In the genomic region with DNA sequence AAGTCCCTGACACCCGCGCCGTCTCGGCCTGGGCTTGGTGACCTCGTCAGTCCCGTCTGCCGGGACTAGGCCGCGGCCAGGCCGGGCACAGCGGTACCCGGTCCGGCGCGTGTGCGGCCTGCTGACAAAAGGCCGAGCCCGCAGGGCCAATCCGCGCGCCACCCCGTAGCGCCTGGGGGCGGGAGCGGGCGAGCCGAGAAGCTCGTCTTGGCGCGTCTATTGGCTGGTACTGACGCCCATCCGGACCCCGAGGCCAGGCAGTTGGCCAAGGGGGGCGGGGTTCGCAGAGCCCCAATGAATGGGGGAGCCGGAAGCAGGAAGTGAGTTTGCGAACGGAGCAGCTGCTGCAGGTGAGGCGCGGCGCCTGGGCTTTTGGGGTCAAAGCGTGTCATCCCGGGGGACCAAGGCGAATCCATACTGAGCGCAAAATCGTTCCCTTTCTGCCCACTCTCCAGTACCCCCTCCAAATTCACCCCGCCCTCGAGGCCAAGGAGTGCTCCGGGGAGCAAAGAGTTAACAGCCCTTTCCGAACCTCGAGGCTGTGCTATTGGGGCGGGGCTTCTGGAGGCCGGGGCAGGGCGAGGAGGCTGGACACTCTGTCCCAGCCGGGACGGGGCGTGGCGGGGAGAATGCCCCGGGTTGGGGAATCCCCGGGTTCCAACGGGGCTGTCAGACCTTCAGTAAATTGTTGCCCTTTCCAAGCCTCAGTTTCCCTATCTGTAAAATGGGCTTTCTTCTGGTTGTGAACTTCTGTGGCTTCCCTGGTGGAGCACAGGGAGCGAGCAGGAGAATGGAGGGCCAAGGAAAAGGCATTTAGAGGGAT, we compare ENCODE assay signal across 1 cellular context.
TF ChIP-seq lines count a peak whose summit lies in the region.

A gene with protein sequence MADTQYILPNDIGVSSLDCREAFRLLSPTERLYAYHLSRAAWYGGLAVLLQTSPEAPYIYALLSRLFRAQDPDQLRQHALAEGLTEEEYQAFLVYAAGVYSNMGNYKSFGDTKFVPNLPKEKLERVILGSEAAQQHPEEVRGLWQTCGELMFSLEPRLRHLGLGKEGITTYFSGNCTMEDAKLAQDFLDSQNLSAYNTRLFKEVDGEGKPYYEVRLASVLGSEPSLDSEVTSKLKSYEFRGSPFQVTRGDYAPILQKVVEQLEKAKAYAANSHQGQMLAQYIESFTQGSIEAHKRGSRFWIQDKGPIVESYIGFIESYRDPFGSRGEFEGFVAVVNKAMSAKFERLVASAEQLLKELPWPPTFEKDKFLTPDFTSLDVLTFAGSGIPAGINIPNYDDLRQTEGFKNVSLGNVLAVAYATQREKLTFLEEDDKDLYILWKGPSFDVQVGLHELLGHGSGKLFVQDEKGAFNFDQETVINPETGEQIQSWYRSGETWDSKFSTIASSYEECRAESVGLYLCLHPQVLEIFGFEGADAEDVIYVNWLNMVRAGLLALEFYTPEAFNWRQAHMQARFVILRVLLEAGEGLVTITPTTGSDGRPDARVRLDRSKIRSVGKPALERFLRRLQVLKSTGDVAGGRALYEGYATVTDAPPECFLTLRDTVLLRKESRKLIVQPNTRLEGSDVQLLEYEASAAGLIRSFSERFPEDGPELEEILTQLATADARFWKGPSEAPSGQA (plus strand): TSS at position 319 of the 823 bp plus-strand sequence. CDS start 1,767 bp downstream, outside the sequence.

TF ChIP-seq in GM12878, 131 proteins besides CTCF, POLR2A, EP300 and RAD21 (continued from another document and continues in another):
- TF ChIP-seq, protein P1, sequence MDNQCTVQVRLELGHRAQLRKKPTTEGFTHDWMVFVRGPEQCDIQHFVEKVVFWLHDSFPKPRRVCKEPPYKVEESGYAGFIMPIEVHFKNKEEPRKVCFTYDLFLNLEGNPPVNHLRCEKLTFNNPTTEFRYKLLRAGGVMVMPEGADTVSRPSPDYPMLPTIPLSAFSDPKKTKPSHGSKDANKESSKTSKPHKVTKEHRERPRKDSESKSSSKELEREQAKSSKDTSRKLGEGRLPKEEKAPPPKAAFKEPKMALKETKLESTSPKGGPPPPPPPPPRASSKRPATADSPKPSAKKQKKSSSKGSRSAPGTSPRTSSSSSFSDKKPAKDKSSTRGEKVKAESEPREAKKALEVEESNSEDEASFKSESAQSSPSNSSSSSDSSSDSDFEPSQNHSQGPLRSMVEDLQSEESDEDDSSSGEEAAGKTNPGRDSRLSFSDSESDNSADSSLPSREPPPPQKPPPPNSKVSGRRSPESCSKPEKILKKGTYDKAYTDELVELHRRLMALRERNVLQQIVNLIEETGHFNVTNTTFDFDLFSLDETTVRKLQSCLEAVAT (IDR thresholded peaks at IDR 0.05): no peak
- no peak for TF ChIP-seq MTA3 (IDR thresholded peaks at IDR 0.05; ENCODE audit: borderline replicate concordance, low read length)
- TF ChIP-seq REST (IDR thresholded peaks at IDR 0.05; ENCODE audit: low read depth, low read length): 0 out of 2 replicates have a peak, but pooled peaks have one; percentile 14
- TF ChIP-seq, protein P2, sequence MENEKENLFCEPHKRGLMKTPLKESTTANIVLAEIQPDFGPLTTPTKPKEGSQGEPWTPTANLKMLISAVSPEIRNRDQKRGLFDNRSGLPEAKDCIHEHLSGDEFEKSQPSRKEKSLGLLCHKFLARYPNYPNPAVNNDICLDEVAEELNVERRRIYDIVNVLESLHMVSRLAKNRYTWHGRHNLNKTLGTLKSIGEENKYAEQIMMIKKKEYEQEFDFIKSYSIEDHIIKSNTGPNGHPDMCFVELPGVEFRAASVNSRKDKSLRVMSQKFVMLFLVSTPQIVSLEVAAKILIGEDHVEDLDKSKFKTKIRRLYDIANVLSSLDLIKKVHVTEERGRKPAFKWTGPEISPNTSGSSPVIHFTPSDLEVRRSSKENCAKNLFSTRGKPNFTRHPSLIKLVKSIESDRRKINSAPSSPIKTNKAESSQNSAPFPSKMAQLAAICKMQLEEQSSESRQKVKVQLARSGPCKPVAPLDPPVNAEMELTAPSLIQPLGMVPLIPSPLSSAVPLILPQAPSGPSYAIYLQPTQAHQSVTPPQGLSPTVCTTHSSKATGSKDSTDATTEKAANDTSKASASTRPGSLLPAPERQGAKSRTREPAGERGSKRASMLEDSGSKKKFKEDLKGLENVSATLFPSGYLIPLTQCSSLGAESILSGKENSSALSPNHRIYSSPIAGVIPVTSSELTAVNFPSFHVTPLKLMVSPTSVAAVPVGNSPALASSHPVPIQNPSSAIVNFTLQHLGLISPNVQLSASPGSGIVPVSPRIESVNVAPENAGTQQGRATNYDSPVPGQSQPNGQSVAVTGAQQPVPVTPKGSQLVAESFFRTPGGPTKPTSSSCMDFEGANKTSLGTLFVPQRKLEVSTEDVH (IDR thresholded peaks at IDR 0.05; ENCODE audit: low read depth, partially characterized antibody): peak; percentile 69
- TF ChIP-seq NFXL1 (IDR thresholded peaks at IDR 0.05; ENCODE audit: borderline replicate concordance): no peak
- TF ChIP-seq FOS (IDR thresholded peaks at IDR 0.05; ENCODE audit: borderline replicate concordance, extremely low read depth, insufficient read length): peak; percentile 49
- TF ChIP-seq ZNF24 (IDR thresholded peaks at IDR 0.05): no peak
- TF ChIP-seq PML (IDR thresholded peaks at IDR 0.05; ENCODE audit: low read length): 0 out of 2 replicates have a peak, but pooled peaks have one; percentile 38
- TF ChIP-seq, protein P3, sequence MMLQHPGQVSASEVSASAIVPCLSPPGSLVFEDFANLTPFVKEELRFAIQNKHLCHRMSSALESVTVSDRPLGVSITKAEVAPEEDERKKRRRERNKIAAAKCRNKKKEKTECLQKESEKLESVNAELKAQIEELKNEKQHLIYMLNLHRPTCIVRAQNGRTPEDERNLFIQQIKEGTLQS (IDR thresholded peaks at IDR 0.05; ENCODE audit: borderline replicate concordance, extremely low read depth, low read depth, low read length): no peak
- no peak for TF ChIP-seq TARDBP (IDR thresholded peaks at IDR 0.05; ENCODE audit: borderline replicate concordance)
- TF ChIP-seq CUX1 (IDR thresholded peaks at IDR 0.05; ENCODE audit: insufficient replicate concordance, low read depth, low read length): no peak
- TF ChIP-seq CHD4 (IDR thresholded peaks at IDR 0.05): no peak
- TF ChIP-seq, protein P4, sequence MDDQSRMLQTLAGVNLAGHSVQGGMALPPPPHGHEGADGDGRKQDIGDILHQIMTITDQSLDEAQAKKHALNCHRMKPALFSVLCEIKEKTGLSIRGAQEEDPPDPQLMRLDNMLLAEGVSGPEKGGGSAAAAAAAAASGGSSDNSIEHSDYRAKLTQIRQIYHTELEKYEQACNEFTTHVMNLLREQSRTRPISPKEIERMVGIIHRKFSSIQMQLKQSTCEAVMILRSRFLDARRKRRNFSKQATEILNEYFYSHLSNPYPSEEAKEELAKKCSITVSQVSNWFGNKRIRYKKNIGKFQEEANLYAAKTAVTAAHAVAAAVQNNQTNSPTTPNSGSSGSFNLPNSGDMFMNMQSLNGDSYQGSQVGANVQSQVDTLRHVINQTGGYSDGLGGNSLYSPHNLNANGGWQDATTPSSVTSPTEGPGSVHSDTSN (IDR thresholded peaks at IDR 0.05; ENCODE audit: insufficient replicate concordance, low read depth, low read length): peak; percentile 97
- TF ChIP-seq MYC (IDR thresholded peaks at IDR 0.05; ENCODE audit: insufficient read depth, insufficient read length, insufficient replicate concordance, low read length, severe bottlenecking): peak; percentile 69
- TF ChIP-seq USF2 (IDR thresholded peaks at IDR 0.05; ENCODE audit: borderline replicate concordance, low read depth, low read length): no peak; the same call in 1 of the 2 replicates
- no peak for TF ChIP-seq NFIC (IDR thresholded peaks at IDR 0.05; ENCODE audit: low read depth, low read length)
- TF ChIP-seq BHLHE40 (IDR thresholded peaks at IDR 0.05; ENCODE audit: borderline replicate concordance in 1 of 2, low read depth in 2 of 2, low read length in 1 of 2): peak in 1 of 2 experiments; percentile 65; a peak in 2 of 4 replicates
- TF ChIP-seq BRCA1 (IDR thresholded peaks at IDR 0.05; ENCODE audit: low read depth, low read length): no peak
- TF ChIP-seq, protein P5, sequence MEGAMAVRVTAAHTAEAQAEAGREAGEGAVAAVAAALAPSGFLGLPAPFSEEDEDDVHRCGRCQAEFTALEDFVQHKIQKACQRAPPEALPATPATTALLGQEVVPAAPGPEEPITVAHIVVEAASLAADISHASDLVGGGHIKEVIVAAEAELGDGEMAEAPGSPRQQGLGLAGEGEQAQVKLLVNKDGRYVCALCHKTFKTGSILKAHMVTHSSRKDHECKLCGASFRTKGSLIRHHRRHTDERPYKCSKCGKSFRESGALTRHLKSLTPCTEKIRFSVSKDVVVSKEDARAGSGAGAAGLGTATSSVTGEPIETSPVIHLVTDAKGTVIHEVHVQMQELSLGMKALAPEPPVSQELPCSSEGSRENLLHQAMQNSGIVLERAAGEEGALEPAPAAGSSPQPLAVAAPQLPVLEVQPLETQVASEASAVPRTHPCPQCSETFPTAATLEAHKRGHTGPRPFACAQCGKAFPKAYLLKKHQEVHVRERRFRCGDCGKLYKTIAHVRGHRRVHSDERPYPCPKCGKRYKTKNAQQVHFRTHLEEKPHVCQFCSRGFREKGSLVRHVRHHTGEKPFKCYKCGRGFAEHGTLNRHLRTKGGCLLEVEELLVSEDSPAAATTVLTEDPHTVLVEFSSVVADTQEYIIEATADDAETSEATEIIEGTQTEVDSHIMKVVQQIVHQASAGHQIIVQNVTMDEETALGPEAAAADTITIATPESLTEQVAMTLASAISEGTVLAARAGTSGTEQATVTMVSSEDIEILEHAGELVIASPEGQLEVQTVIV (IDR thresholded peaks at IDR 0.05; ENCODE audit: borderline replicate concordance, partially characterized antibody): peak; percentile 96
- no peak for TF ChIP-seq SUPT20H (IDR thresholded peaks at IDR 0.05; ENCODE audit: borderline replicate concordance, control insufficient read depth, low read depth, low read length)
